1 cellular context compared by ENCODE assay signal in the genomic region with DNA sequence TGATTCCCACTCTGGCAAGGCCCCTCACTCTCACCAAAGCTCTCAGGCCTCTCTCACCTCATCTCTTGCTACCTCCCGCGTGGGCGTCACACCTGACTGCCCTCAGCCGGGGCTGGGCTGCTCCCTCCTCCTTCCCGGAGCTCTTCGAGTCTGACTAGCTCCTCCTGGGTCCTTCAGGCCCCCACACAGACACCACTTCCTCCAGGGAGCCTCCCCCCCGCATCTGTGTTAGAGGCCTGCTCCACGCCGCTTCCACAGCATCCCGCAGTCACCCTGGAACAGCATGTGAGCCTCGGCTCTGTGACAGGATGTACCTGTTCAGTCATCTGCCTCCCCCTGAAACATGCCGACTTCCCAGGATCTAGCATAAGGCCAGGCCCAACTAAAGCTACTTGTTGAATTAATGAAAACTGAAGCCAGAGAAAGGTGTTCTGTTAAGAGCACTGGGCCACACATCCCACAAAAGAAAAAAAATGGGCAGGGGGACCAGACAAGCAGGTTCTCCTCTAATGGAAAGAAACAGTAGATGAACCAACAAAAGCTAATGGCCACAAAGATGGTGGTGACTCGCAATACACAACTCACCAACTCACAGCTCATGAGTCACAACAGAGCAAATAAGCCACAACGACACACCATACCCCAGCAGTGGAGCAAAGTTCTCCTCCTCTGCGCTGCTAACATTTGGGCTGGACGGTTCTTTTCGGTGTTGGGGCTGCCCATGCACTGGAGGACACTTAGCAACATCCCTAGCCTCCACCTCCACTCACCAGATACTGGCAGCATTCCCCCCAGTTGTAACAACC.
TF ChIP-seq lines count a peak whose summit lies in the region.

No MANE protein-coding gene starts in this region.

TF ChIP-seq in SK-N-SH, 30 proteins besides CTCF, POLR2A, EP300 and RAD21 (continued from another document):
- TF ChIP-seq, protein P1, sequence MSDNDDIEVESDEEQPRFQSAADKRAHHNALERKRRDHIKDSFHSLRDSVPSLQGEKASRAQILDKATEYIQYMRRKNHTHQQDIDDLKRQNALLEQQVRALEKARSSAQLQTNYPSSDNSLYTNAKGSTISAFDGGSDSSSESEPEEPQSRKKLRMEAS (IDR thresholded peaks at IDR 0.05; ENCODE audit: low read depth) = no peak
- TF ChIP-seq YY1 (IDR thresholded peaks at IDR 0.05; ENCODE audit: low read depth) (no peak), SIN3A (IDR thresholded peaks at IDR 0.05; ENCODE audit: borderline replicate concordance, low read depth, low read length) (no peak), EZH2phosphoT487 (IDR thresholded peaks at IDR 0.05; ENCODE audit: borderline replicate concordance, low read depth) (no peak), CHD2 (IDR thresholded peaks at IDR 0.05; ENCODE audit: low read length, partially characterized antibody) (no peak), FOSL2 (IDR thresholded peaks at IDR 0.05; ENCODE audit: borderline replicate concordance, low read depth) (no peak), FOXM1 (IDR thresholded peaks at IDR 0.05; ENCODE audit: low read depth) (no peak)
- TF ChIP-seq, protein P2, sequence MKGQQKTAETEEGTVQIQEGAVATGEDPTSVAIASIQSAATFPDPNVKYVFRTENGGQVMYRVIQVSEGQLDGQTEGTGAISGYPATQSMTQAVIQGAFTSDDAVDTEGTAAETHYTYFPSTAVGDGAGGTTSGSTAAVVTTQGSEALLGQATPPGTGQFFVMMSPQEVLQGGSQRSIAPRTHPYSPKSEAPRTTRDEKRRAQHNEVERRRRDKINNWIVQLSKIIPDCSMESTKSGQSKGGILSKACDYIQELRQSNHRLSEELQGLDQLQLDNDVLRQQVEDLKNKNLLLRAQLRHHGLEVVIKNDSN (IDR thresholded peaks at IDR 0.05; ENCODE audit: borderline replicate concordance, low read depth) = no peak
- TF ChIP-seq, protein P3, sequence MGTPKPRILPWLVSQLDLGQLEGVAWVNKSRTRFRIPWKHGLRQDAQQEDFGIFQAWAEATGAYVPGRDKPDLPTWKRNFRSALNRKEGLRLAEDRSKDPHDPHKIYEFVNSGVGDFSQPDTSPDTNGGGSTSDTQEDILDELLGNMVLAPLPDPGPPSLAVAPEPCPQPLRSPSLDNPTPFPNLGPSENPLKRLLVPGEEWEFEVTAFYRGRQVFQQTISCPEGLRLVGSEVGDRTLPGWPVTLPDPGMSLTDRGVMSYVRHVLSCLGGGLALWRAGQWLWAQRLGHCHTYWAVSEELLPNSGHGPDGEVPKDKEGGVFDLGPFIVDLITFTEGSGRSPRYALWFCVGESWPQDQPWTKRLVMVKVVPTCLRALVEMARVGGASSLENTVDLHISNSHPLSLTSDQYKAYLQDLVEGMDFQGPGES (IDR thresholded peaks at IDR 0.05; ENCODE audit: low read depth, low read length) = no peak
- TF ChIP-seq, protein P4, sequence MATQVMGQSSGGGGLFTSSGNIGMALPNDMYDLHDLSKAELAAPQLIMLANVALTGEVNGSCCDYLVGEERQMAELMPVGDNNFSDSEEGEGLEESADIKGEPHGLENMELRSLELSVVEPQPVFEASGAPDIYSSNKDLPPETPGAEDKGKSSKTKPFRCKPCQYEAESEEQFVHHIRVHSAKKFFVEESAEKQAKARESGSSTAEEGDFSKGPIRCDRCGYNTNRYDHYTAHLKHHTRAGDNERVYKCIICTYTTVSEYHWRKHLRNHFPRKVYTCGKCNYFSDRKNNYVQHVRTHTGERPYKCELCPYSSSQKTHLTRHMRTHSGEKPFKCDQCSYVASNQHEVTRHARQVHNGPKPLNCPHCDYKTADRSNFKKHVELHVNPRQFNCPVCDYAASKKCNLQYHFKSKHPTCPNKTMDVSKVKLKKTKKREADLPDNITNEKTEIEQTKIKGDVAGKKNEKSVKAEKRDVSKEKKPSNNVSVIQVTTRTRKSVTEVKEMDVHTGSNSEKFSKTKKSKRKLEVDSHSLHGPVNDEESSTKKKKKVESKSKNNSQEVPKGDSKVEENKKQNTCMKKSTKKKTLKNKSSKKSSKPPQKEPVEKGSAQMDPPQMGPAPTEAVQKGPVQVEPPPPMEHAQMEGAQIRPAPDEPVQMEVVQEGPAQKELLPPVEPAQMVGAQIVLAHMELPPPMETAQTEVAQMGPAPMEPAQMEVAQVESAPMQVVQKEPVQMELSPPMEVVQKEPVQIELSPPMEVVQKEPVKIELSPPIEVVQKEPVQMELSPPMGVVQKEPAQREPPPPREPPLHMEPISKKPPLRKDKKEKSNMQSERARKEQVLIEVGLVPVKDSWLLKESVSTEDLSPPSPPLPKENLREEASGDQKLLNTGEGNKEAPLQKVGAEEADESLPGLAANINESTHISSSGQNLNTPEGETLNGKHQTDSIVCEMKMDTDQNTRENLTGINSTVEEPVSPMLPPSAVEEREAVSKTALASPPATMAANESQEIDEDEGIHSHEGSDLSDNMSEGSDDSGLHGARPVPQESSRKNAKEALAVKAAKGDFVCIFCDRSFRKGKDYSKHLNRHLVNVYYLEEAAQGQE (IDR thresholded peaks at IDR 0.05; ENCODE audit: low read depth, low read length) = no peak
- TF ChIP-seq, protein P5, sequence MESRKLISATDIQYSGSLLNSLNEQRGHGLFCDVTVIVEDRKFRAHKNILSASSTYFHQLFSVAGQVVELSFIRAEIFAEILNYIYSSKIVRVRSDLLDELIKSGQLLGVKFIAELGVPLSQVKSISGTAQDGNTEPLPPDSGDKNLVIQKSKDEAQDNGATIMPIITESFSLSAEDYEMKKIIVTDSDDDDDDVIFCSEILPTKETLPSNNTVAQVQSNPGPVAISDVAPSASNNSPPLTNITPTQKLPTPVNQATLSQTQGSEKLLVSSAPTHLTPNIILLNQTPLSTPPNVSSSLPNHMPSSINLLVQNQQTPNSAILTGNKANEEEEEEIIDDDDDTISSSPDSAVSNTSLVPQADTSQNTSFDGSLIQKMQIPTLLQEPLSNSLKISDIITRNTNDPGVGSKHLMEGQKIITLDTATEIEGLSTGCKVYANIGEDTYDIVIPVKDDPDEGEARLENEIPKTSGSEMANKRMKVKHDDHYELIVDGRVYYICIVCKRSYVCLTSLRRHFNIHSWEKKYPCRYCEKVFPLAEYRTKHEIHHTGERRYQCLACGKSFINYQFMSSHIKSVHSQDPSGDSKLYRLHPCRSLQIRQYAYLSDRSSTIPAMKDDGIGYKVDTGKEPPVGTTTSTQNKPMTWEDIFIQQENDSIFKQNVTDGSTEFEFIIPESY (IDR thresholded peaks at IDR 0.05; ENCODE audit: borderline replicate concordance, low read depth) = no peak
- TF ChIP-seq, protein P6, sequence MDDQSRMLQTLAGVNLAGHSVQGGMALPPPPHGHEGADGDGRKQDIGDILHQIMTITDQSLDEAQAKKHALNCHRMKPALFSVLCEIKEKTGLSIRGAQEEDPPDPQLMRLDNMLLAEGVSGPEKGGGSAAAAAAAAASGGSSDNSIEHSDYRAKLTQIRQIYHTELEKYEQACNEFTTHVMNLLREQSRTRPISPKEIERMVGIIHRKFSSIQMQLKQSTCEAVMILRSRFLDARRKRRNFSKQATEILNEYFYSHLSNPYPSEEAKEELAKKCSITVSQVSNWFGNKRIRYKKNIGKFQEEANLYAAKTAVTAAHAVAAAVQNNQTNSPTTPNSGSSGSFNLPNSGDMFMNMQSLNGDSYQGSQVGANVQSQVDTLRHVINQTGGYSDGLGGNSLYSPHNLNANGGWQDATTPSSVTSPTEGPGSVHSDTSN (IDR thresholded peaks at IDR 0.05) = no peak
TF ChIP-seq in SK-N-SH: peak in this region for 0.
